In genomic region chr9:33763709-33764108, GRCh38 we compare ENCODE assay signal across 11 cellular contexts. TPM values are rescaled to one million over a fixed set of nuclear protein-coding genes. Genes with fewer than 3 reads are reported as not detected.
DNase-seq lines count a peak whose midpoint lies in the region; ATAC-seq, FAIRE-seq and TF ChIP-seq lines count a peak whose summit lies in the region.
"Not testable (repeated sequence)": the region's sequence is repeated elsewhere in the genome, so short reads cannot be mapped to it uniquely, and the experiment has no call there.
"Had no signal": no experiment of that assay in that cellular context is flagged by ENCODE, and none has a peak within 500 bp of the region (broad histone marks: within the 10 kb centered on the region; RNA-seq: fewer than 3 reads in every experiment).

No MANE protein-coding gene starts in this region.

- not testable (repeated sequence) for FAIRE-seq in bronchial epithelial cell (lab: Jason Lieb, UNC)

- H3K4me3 ChIP-seq in bronchial epithelial cell (ENCODE audit: low read depth, low read length); fibroblast of pulmonary artery (replicated peaks; ENCODE audit: low read depth, low read length): not testable (repeated sequence)

- not testable (repeated sequence) for H3K9me3 Mint-ChIP-seq in activated T-cell treated with anti-CD3 and anti-CD28 coated beads, Interleukin-2, amount 50 U/mL, for 72 hours

- not testable (repeated sequence) for TF ChIP-seq CTCF in bronchial epithelial cell (IDR thresholded peaks at IDR 0.05; ENCODE audit: insufficient read depth, low read length, severe bottlenecking); fibroblast of pulmonary artery (IDR thresholded peaks at IDR 0.05; ENCODE audit: low read length, missing control alignments)

- DNase-seq in EH (ENCODE audit: low read depth) (peak; percentile 51), HT1080 (ENCODE audit: low read depth) (peak; percentile 89), RPMI7951 (ENCODE audit: low read depth) (peak; percentile 26), bronchial epithelial cell (ENCODE audit: low read depth) (peak; percentile 98), fibroblast of pulmonary artery (ENCODE audit: low read depth) (peak; percentile 26)
- DNase-seq in activated T-cell treated with anti-CD3 and anti-CD28 coated beads, Interleukin-2, amount 50 U/mL, for 72 hours; left colon; stimulated activated naive CD8-positive, alpha-beta T cell treated with anti-CD3 and anti-CD28 coated beads, Interleukin-15, Interleukin-2, amounts not matched to agents 100 U/mL and 50 U/mL, for 24 hours: not testable (repeated sequence)

- intact Hi-C loops in left colon (cut with DNase I, micrococcal nuclease) = not testable (repeated sequence)

- peaks cover 12% of the 10 kb centered on the region for H3K27me3 Mint-ChIP-seq in activated T-cell treated with anti-CD3 and anti-CD28 coated beads, Interleukin-2, amount 50 U/mL, for 72 hours (ENCODE audit: low read depth)

- peak; percentile 87 to 96 for ATAC-seq in activated T-cell treated with anti-CD3 and anti-CD28 coated beads, Interleukin-2, amount 50 U/mL, for 72 hours (replicated peaks in 1 of 2)
- ATAC-seq in left colon = peak; percentile 81
- peak; percentile 83 for ATAC-seq in stimulated activated naive CD8-positive, alpha-beta T cell treated with anti-CD3 and anti-CD28 coated beads, Interleukin-15, Interleukin-2, amounts not matched to agents 100 U/mL and 50 U/mL, for 24 hours

- H3K27ac Mint-ChIP-seq in activated T-cell treated with anti-CD3 and anti-CD28 coated beads, Interleukin-2, amount 50 U/mL, for 72 hours = not testable (repeated sequence)

- peak overlapping the region in 1 of 2 donors; percentile 19 for H3K4me3 Mint-ChIP-seq in activated T-cell treated with anti-CD3 and anti-CD28 coated beads, Interleukin-2, amount 50 U/mL, for 72 hours

- H3K36me3 Mint-ChIP-seq in activated T-cell treated with anti-CD3 and anti-CD28 coated beads, Interleukin-2, amount 50 U/mL, for 72 hours (ENCODE audit: insufficient read depth in 2 of 2) = not testable (repeated sequence)

- H3K36me3 ChIP-seq in bronchial epithelial cell (ENCODE audit: control insufficient read depth, insufficient read depth, low read length) = not testable (repeated sequence)

- H3K4me1 Mint-ChIP-seq in activated T-cell treated with anti-CD3 and anti-CD28 coated beads, Interleukin-2, amount 50 U/mL, for 72 hours (ENCODE audit: low read depth) = not testable (repeated sequence)

- not testable (repeated sequence) for H3K27me3 ChIP-seq in bronchial epithelial cell (ENCODE audit: control insufficient read depth, insufficient read depth, low read length)

RNA-seq across cellular contexts. Expression of gene PRSS3, which starts 31.7 kb away (rescaled TPM):
- 6.8 and 7.3 TPM in 2 replicates for total RNA-seq in HT1080 (2014; rRNA removed; shearing (Covaris generic))
- polyA plus RNA-seq in HT1080 (2015; cell fraction: cytosol; rRNA removed) = 2.3 and 3.7 TPM in 2 replicates
- 0.45 and 1.1 TPM in 2 replicates for polyA plus RNA-seq in HT1080 (2015; cell fraction: nucleus; rRNA removed)
- 2.6 and 7.1 TPM in 2 replicates for total RNA-seq in RPMI7951 (2014; rRNA removed; shearing (Covaris generic))
- not detected for total RNA-seq in activated T-cell treated with anti-CD3 and anti-CD28 coated beads, Interleukin-2, amount 50 U/mL, for 72 hours
- total RNA-seq in bronchial epithelial cell (69.6 and 95.6 TPM in 2 replicates), left colon (100 to 1,000 TPM; 244 to 310 TPM)
- total RNA-seq: H1, SJCRH30 had no signal
- polyA plus RNA-seq: CD8-positive, alpha-beta memory T cell had no signal

RNA-seq across cellular contexts. Expression of gene UBE2R2, which starts 53.3 kb away (rescaled TPM):
- total RNA-seq in HT1080 (2014; rRNA removed; shearing (Covaris generic)) = 15.9 and 25.7 TPM in 2 replicates
- 45.2 and 53.2 TPM in 2 replicates for polyA plus RNA-seq in HT1080 (2015; cell fraction: cytosol; rRNA removed)
- polyA plus RNA-seq in HT1080 (2015; cell fraction: nucleus; rRNA removed) = 28.4 and 29.9 TPM in 2 replicates
- total RNA-seq in RPMI7951 (2014; rRNA removed; shearing (Covaris generic)) = 13.0 and 18.5 TPM in 2 replicates
- total RNA-seq in activated T-cell treated with anti-CD3 and anti-CD28 coated beads, Interleukin-2, amount 50 U/mL, for 72 hours = 10 to 100 TPM; 58.1 to 59.7 TPM
- total RNA-seq in bronchial epithelial cell = 14.0 and 17.0 TPM in 2 replicates
- total RNA-seq in left colon = 10 to 100 TPM; 34.1 to 40.8 TPM
